ENCODE assay signal across 1 cellular context in genomic region chr1:155940993-155941844, GRCh38.
TF ChIP-seq lines count a peak whose summit lies in the region.

TSS of gene RXFP4 (plus strand) at chr1:155941638. CDS start at chr1:155941710, 72 bp downstream.

TF ChIP-seq in K562, 482 proteins besides CTCF, POLR2A, EP300 and RAD21:
- TF ChIP-seq VEZF1 (CRISPR knock-in tag; IDR thresholded peaks at IDR 0.05) (peak; percentile 10; the same call in 1 of the 2 replicates), ZFX (CRISPR knock-in tag; IDR thresholded peaks at IDR 0.05) (peak; percentile 29; the same call in 1 of the 2 replicates), MXD1 (CRISPR knock-in tag; IDR thresholded peaks at IDR 0.05; ENCODE audit: borderline replicate concordance, poor library complexity, severe bottlenecking) (no peak), NR2C2 (CRISPR knock-in tag; IDR thresholded peaks at IDR 0.05) (no peak), NR2C2 (tag; IDR thresholded peaks at IDR 0.05) (0 out of 2 replicates have a peak, but pooled peaks have one; percentile 29), HNRNPK (IDR thresholded peaks at IDR 0.05; ENCODE audit: low read depth, low read length, poor library complexity, severe bottlenecking) (no peak), HNRNPH1 (optimal IDR thresholded peaks at IDR 0.05; ENCODE audit: low read depth, low read length) (no peak), CEBPB (tag; IDR thresholded peaks at IDR 0.05) (peak; percentile 45; the same call in 1 of the 2 replicates), GABPB1 (CRISPR knock-in tag; IDR thresholded peaks at IDR 0.05) (0 out of 2 replicates have a peak, but pooled peaks have one; percentile 7), EGR1 (conservative IDR thresholded peaks at IDR 0.05) (peak; percentile 49; the same call in 1 of the 2 replicates), GABPA (tag; conservative IDR thresholded peaks at IDR 0.05; ENCODE audit: low read depth) (peak; percentile 29; the same call in 1 of the 2 replicates), ZNF696 (CRISPR knock-in tag; conservative IDR thresholded peaks at IDR 0.05) (no peak), ZNF24 (IDR thresholded peaks at IDR 0.05) (no peak), SMARCB1 (IDR thresholded peaks at IDR 0.05; ENCODE audit: insufficient read length, low read depth) (no peak), ATF3 (IDR thresholded peaks at IDR 0.05) (peak; percentile 76), ATF3 (CRISPR knock-in tag; conservative IDR thresholded peaks at IDR 0.05) (no peak), SP1 (CRISPR knock-in tag; IDR thresholded peaks at IDR 0.05) (0 out of 2 replicates have a peak, but pooled peaks have one; percentile 30), SUPT5H (IDR thresholded peaks at IDR 0.05) (peak; percentile 41; the same call in 1 of the 2 replicates), CEBPG (CRISPR knock-in tag; IDR thresholded peaks at IDR 0.05) (peak; percentile 84), CEBPG (tag; conservative IDR thresholded peaks at IDR 0.05 in 1 of 2, IDR thresholded peaks at IDR 0.05 in 1 of 2) (peak; percentile 70 to 84; a peak in 3 of 4 replicates), CBFB (CRISPR knock-in tag; IDR thresholded peaks at IDR 0.05) (0 out of 2 replicates have a peak, but pooled peaks have one; percentile 40), L3MBTL2 (IDR thresholded peaks at IDR 0.05) (0 out of 2 replicates have a peak, but pooled peaks have one; percentile 5)
